23 cellular contexts compared by ENCODE assay signal in the genomic region with DNA sequence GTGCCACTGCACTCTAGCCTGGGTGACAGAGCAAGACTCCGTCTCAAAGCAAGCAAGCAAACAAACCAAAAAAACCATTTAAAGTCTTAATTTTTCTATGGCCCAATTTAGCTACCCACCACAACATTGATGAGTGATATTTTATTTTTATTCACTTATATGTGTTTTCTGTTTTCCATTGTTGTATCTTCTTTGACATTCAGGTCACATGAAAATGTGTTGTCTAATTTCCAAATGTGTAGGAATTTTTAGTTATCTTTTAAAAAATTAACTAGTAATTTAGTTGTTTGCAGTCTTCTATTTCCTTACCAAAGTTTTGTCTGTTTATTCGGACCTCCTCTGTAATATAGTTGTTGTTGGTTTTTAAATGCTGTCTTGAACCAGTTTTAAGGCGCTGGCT. TPM values are rescaled to one million over a fixed set of nuclear protein-coding genes. Genes with fewer than 3 reads are reported as not detected.
"Had no signal": no experiment of that assay in that cellular context is flagged by ENCODE, and none has a peak within 500 bp of the region (broad histone marks: within the 10 kb centered on the region; RNA-seq: fewer than 3 reads in every experiment).

No MANE protein-coding gene starts in this region.

- H3K27me3 Mint-ChIP-seq: activated CD4-positive, alpha-beta memory T cell treated with anti-CD3 and anti-CD28 coated beads, Interleukin-2, amount 10 ng/mL, durations not matched to agents 7 days and 5 days; activated CD4-positive, alpha-beta T cell treated with anti-CD3 and anti-CD28 coated beads, Interleukin-2, amount 10 ng/mL, durations not matched to agents 7 days and 5 days; activated naive CD8-positive, alpha-beta T cell; effector memory CD8-positive, alpha-beta T cell had no signal

- H3K4me3 ChIP-seq: esophagus squamous epithelium, gastroesophageal sphincter, heart right ventricle, hepatocyte had no signal

- FAIRE-seq: astrocyte, colon had no signal

- H3K9me3 Mint-ChIP-seq: activated CD4-positive, alpha-beta memory T cell treated with anti-CD3 and anti-CD28 coated beads, Interleukin-2, amount 10 ng/mL, durations not matched to agents 7 days and 5 days; activated CD4-positive, alpha-beta T cell treated with anti-CD3 and anti-CD28 coated beads, Interleukin-2, amount 10 ng/mL, durations not matched to agents 7 days and 5 days; activated naive CD4-positive, alpha-beta T cell treated with anti-CD3 and anti-CD28 coated beads for 36 hours; activated T-cell treated with anti-CD3 and anti-CD28 coated beads, Interleukin-2, amount 50 U/mL, for 4 hours; activated T-helper 2 cell treated with anti-CD3 and anti-CD28 coated beads, Interferon-gamma antibody, Interleukin-2, Interleukin-4, amounts not matched to agents 10 μg/mL and 5 μg/mL and 100 μg/mL, durations not matched to agents 14 hours and 24 hours and 36 hours; effector memory CD8-positive, alpha-beta T cell; T-helper 1 cell treated with Interleukin-12 subunit alpha and Interleukin-12 subunit beta and Interleukin-4 antibody, amounts not matched to agents 30 μg/mL and 1 μg/mL, for 36 hours; WTC11 had no signal

- H3K4me2 ChIP-seq: hepatocyte had no signal

- H3K27ac Mint-ChIP-seq: activated CD4-positive, alpha-beta memory T cell treated with anti-CD3 and anti-CD28 coated beads, Interleukin-2, amount 10 ng/mL, durations not matched to agents 7 days and 5 days; activated naive CD4-positive, alpha-beta T cell treated with anti-CD3 and anti-CD28 coated beads for 36 hours; activated naive CD8-positive, alpha-beta T cell; activated T-helper 2 cell treated with anti-CD3 and anti-CD28 coated beads, Interferon-gamma antibody, Interleukin-2, Interleukin-4, amounts not matched to agents 10 μg/mL and 5 μg/mL and 100 μg/mL, durations not matched to agents 14 hours and 24 hours and 36 hours; effector memory CD8-positive, alpha-beta T cell; T-helper 1 cell treated with Interleukin-12 subunit alpha and Interleukin-12 subunit beta and Interleukin-4 antibody, amounts not matched to agents 30 μg/mL and 1 μg/mL, for 36 hours; WTC11 had no signal

- H3K36me3 Mint-ChIP-seq: activated naive CD8-positive, alpha-beta T cell; WTC11 had no signal

- H3K4me1 Mint-ChIP-seq: WTC11 had no signal

- H3K4me3 Mint-ChIP-seq: activated CD4-positive, alpha-beta memory T cell treated with anti-CD3 and anti-CD28 coated beads, Interleukin-2, amount 10 ng/mL, durations not matched to agents 7 days and 5 days; activated CD4-positive, alpha-beta T cell treated with anti-CD3 and anti-CD28 coated beads, Interleukin-2, amount 10 ng/mL, durations not matched to agents 7 days and 5 days; activated naive CD4-positive, alpha-beta T cell treated with anti-CD3 and anti-CD28 coated beads for 36 hours; activated naive CD8-positive, alpha-beta T cell; activated T-cell treated with anti-CD3 and anti-CD28 coated beads, Interleukin-2, amount 50 U/mL, for 4 hours; effector memory CD8-positive, alpha-beta T cell; T-helper 1 cell treated with Interleukin-12 subunit alpha and Interleukin-12 subunit beta and Interleukin-4 antibody, amounts not matched to agents 30 μg/mL and 1 μg/mL, for 36 hours; WTC11 had no signal

- H2AFZ ChIP-seq: hepatocyte had no signal

- H3K36me3 ChIP-seq: brain microvascular endothelial cell, esophagus squamous epithelium, gastroesophageal sphincter, heart right ventricle had no signal

- H3K27me3 ChIP-seq: brain microvascular endothelial cell, esophagus squamous epithelium, gastroesophageal sphincter, heart right ventricle, hepatocyte had no signal

- H3K4me1 ChIP-seq: esophagus squamous epithelium, gastroesophageal sphincter had no signal

- H3K9me3 ChIP-seq: esophagus squamous epithelium, gastroesophageal sphincter, heart right ventricle had no signal

- H3K79me2 ChIP-seq: hepatocyte had no signal

- DNase-seq: amniotic stem cell, cortex of kidney had no signal

- H3K27ac ChIP-seq: brain microvascular endothelial cell, esophagus squamous epithelium, gastroesophageal sphincter, heart right ventricle, hepatocyte had no signal

RNA-seq across cellular contexts. Expression of gene CCR4, which starts 4.5 kb away (rescaled TPM):
- total RNA-seq: astrocyte, bronchial epithelial cell, cardiac septum, chondrocyte, fibroblast of lung, fibroblast of villous mesenchyme, gastroesophageal sphincter had no signal
- polyA plus RNA-seq: fibroblast of lung, hepatocyte had no signal
